Comparison of ENCODE assay signal across 14 cellular contexts in the genomic region with DNA sequence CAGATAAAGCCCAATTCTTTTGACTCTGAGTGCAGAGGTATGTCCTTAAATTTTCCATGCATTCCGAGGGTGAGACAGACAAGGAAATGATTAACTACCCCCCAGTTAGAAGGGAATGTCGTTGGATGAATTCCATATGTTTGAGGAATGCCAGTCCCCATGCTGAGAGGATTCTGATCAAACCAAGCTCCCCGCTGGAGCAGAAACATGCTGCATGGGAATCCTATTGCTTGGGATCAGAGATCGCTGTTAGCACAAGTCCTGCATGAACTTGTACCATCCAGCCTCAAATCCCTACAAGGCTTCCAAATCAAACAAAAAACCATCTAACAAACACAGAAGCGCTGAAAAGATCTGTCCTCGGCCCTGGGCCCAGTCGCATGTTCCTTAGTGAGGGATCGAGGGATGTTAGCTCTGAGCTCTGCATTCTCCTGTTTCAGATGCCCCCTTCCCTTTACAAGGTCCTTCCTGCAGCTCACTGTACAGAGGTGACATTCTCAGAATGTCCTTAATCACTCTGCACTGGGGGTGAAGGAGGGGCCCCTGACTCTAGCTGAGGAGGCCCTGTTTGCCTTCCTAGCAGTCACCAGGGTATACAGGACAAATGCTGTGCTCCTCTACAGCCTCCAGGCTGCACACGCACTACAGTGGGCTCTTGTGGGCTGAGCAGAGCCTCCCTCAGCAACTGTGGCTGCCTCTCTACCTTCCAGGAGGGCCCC.
A peak's percentile ranks its signal among the peaks of the same experiment; 100 is the strongest.
DNase-seq lines count a peak whose midpoint lies in the region; ATAC-seq and TF ChIP-seq lines count a peak whose summit lies in the region.
"Had no signal": no experiment of that assay in that cellular context is flagged by ENCODE, and none has a peak within 500 bp of the region (broad histone marks: within the 10 kb centered on the region; RNA-seq: fewer than 3 reads in every experiment).

No MANE protein-coding gene starts in this region.

- POLR2A ChIA-PET in T-cell (lab: Charles Lee), result no interaction called here

- peak; percentile 87 for DNase-seq in A172 (ENCODE audit: low spot score)
- peak; percentile 59 for DNase-seq in HS-5 (ENCODE audit: low read depth)
- peak; percentile 69 for DNase-seq in choroid plexus epithelial cell (ENCODE audit: low read depth)
- peak; percentile 85 for DNase-seq in left kidney (ENCODE audit: low read depth, low spot score)
- DNase-seq in putamen (ENCODE audit: low spot score), result no peak
- no peak for DNase-seq in NCI-H2081 treated with DMSO at 0.1 percent for 48 hours (lab: John Stamatoyannopoulos, UW)
- no peak for DNase-seq in T-cell
- DNase-seq in NCI-H2081 (lab: John Stamatoyannopoulos, UW), result no peak
- DNase-seq: hippocampal formation, posterior cingulate gyrus had no signal

- no peaks in the 10 kb centered on the region for H3K36me3 Mint-ChIP-seq in T-cell
- H3K36me3 Mint-ChIP-seq: activated naive CD8-positive, alpha-beta T cell had no signal

- no peaks in the 10 kb centered on the region for H3K4me1 Mint-ChIP-seq in T-cell

- TF ChIP-seq CTCF in choroid plexus epithelial cell (conservative IDR thresholded peaks at IDR 0.05; ENCODE audit: low read depth, low read length), result no peak

- no peak overlapping the region for H3K27ac Mint-ChIP-seq in T-cell
- H3K27ac Mint-ChIP-seq: activated naive CD8-positive, alpha-beta T cell had no signal

- H3K9me3 Mint-ChIP-seq in T-cell, result peaks cover 0 to 4% (median 0%) of the 10 kb centered on the region in 3 donors

- CTCF ChIA-PET in T-cell (lab: Charles Lee), result no interaction called here

- no peak for ATAC-seq in T-cell (replicated peaks in 1 of 4)
- ATAC-seq: GM12878, K562 had no signal

- no peak overlapping the region for H3K4me3 Mint-ChIP-seq in T-cell
- H3K4me3 Mint-ChIP-seq: activated naive CD8-positive, alpha-beta T cell had no signal

- H3K4me3 ChIP-seq in choroid plexus epithelial cell (ENCODE audit: low read depth, low read length), result no peak overlapping the region
- H3K4me3 ChIP-seq: BLaER1 treated with 17β-estradiol and CSF1 and Interleukin-3, amounts not matched to agents 10 nM and 100 nM; GM12878; K562 had no signal

- peaks cover 0 to 8% of the 10 kb centered on the region in 2 donors for H3K27me3 Mint-ChIP-seq in T-cell

Comparison
In these comparisons a context has a peak if more than half of its experiments do, and no peak if none do; other contexts are left out.
1. DNase-seq: peak in A172 (single experiment), HS-5 (single experiment), choroid plexus epithelial cell (single experiment) and left kidney (single experiment); none in putamen (single experiment), NCI-H2081 treated with DMSO at 0.1 percent for 48 hours (single experiment), T-cell (0 of 34) and NCI-H2081 (0 of 2).